ENCODE assay signal across 8 cellular contexts in the genomic region with DNA sequence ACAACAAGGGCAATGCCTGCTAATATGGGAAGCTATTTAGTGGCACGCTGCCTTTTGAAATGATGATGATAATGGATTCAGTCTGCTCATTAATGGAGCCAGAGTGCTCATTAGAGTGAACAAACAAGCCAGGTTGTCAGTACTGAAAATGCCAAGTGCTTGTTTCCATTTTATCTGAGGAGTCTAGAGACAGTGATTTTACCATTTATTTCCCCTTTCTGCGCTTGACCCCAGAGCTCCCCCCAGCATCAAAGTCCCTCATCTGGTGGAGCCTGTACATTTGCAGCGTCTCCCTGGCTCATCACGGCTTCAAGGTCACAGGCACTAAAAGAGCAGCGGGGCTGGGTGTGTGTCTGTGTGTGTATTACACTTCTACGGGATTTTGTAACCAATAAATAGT.
DNase-seq lines count a peak whose midpoint lies in the region; ATAC-seq and TF ChIP-seq lines count a peak whose summit lies in the region.

No MANE protein-coding gene starts in this region.

- H3K27me3 ChIP-seq in heart left ventricle (peaks cover 0 to 28% (median 11%) of the 10 kb centered on the region in 9 donors), lower lobe of right lung (ENCODE audit: low read depth) (peaks cover 19% of the 10 kb centered on the region), upper lobe of right lung (peaks cover 21% of the 10 kb centered on the region), body of pancreas (no peaks in the 10 kb centered on the region)

- no peak for TF ChIP-seq CTCF in heart left ventricle (IDR thresholded peaks at IDR 0.05)
- TF ChIP-seq CTCF in lower lobe of right lung (IDR thresholded peaks at IDR 0.05), result no peak
- TF ChIP-seq CTCF in upper lobe of right lung (IDR thresholded peaks at IDR 0.05), result no peak
- TF ChIP-seq CTCF in body of pancreas (IDR thresholded peaks at IDR 0.05), result no peak

- TF ChIP-seq POLR2A in heart left ventricle (IDR thresholded peaks at IDR 0.05), result no peak
- no peak for TF ChIP-seq POLR2A in body of pancreas (IDR thresholded peaks at IDR 0.05)

- peaks cover 48% of the 10 kb centered on the region for H3K27me3 Mint-ChIP-seq in activated naive CD8-positive, alpha-beta T cell treated with anti-CD3 and anti-CD28 coated beads, Interleukin-2, amount 10 ng/mL, durations not matched to agents 7 days and 5 days

- ATAC-seq in heart left ventricle, result peak in 1 of 4 donors; percentile 18
- ATAC-seq in left ventricle myocardium superior, result no peak
- no peak for ATAC-seq in activated naive CD8-positive, alpha-beta T cell treated with anti-CD3 and anti-CD28 coated beads, Interleukin-2, amount 10 ng/mL, durations not matched to agents 7 days and 5 days (ENCODE audit: low read depth)
- no peak for ATAC-seq in lower lobe of right lung
- no peak for ATAC-seq in upper lobe of right lung
- no peak for ATAC-seq in body of pancreas

- H3K9me3 Mint-ChIP-seq in activated naive CD8-positive, alpha-beta T cell treated with anti-CD3 and anti-CD28 coated beads, Interleukin-2, amount 10 ng/mL, durations not matched to agents 7 days and 5 days, result no peaks in the 10 kb centered on the region

- no peak overlapping the region for H3K27ac Mint-ChIP-seq in activated naive CD8-positive, alpha-beta T cell treated with anti-CD3 and anti-CD28 coated beads, Interleukin-2, amount 10 ng/mL, durations not matched to agents 7 days and 5 days

- H3K4me3 ChIP-seq in heart left ventricle (peak overlapping the region in 9 of 12 donors; percentile 35 to 55 (median 44)), lower lobe of right lung (peak overlapping the region; percentile 46), upper lobe of right lung (peak overlapping the region; percentile 29), body of pancreas (no peak overlapping the region)

- no peak for DNase-seq in heart left ventricle
- DNase-seq in left ventricle myocardium superior, result no peak
- DNase-seq in activated naive CD8-positive, alpha-beta T cell treated with anti-CD3 and anti-CD28 coated beads, Interleukin-2, amount 10 ng/mL, durations not matched to agents 7 days and 5 days, result no peak
- DNase-seq in lower lobe of right lung, result no peak
- DNase-seq in upper lobe of right lung, result no peak
- no peak for DNase-seq in stimulated activated CD4-positive, alpha-beta T cell treated with anti-CD3 and anti-CD28 coated beads, Interleukin-2, amount 100 ng/mL, for 24 hours
- DNase-seq in body of pancreas, result no peak
- no peak for DNase-seq in cerebellar nuclear complex (lab: John Stamatoyannopoulos, UW)

- WGBS in heart left ventricle, 4 donors, result 5 to 11% (median 5%) methylated on average over 6 of the region's 6 CpGs
- WGBS in body of pancreas, 2 donors, result 6 to 7% methylated on average over 6 of the region's 6 CpGs

- H3K4me3 Mint-ChIP-seq in activated naive CD8-positive, alpha-beta T cell treated with anti-CD3 and anti-CD28 coated beads, Interleukin-2, amount 10 ng/mL, durations not matched to agents 7 days and 5 days, result peak overlapping the region; percentile 38

- H3K27ac ChIP-seq in heart left ventricle, result no peak overlapping the region
- H3K27ac ChIP-seq in lower lobe of right lung, result no peak overlapping the region
- no peak overlapping the region for H3K27ac ChIP-seq in upper lobe of right lung
- H3K27ac ChIP-seq in body of pancreas, result no peak overlapping the region

- peaks cover 2% of the 10 kb centered on the region for H3K4me1 Mint-ChIP-seq in activated naive CD8-positive, alpha-beta T cell treated with anti-CD3 and anti-CD28 coated beads, Interleukin-2, amount 10 ng/mL, durations not matched to agents 7 days and 5 days

- H3K4me1 ChIP-seq in heart left ventricle (peaks cover 0 to 11% (median 0%) of the 10 kb centered on the region in 12 donors), lower lobe of right lung (no peaks in the 10 kb centered on the region), upper lobe of right lung (no peaks in the 10 kb centered on the region), body of pancreas (peaks cover 8% of the 10 kb centered on the region)

- intact Hi-C loops in heart left ventricle (cut with DNase I), result loop anchor here in 8 of 10 donors (2.0 to 10.0 kb wide), 3 partner anchors 609 to 612 kb away; no protein-coding TSS in a partner anchor
- intact Hi-C loops in left ventricle myocardium superior (cut with micrococcal nuclease), result no loop called here
- intact Hi-C loops in lower lobe of right lung (cut with DNase I), result no loop called here
- intact Hi-C loops in upper lobe of right lung (cut with DNase I), result no loop called here
- intact Hi-C loops in body of pancreas (cut with DNase I), result no loop called here

- no peaks in the 10 kb centered on the region for H3K36me3 Mint-ChIP-seq in activated naive CD8-positive, alpha-beta T cell treated with anti-CD3 and anti-CD28 coated beads, Interleukin-2, amount 10 ng/mL, durations not matched to agents 7 days and 5 days

- POLR2A ChIA-PET in activated naive CD8-positive, alpha-beta T cell treated with anti-CD3 and anti-CD28 coated beads, Interleukin-2, amount 10 ng/mL, durations not matched to agents 7 days and 5 days (lab: Charles Lee), result no interaction called here

- H3K36me3 ChIP-seq in heart left ventricle, result no peaks in the 10 kb centered on the region
- no peaks in the 10 kb centered on the region for H3K36me3 ChIP-seq in lower lobe of right lung
- H3K36me3 ChIP-seq in upper lobe of right lung, result no peaks in the 10 kb centered on the region
- no peaks in the 10 kb centered on the region for H3K36me3 ChIP-seq in body of pancreas (replicated peaks in 1 of 2; ENCODE audit: insufficient read depth in 1 of 2, low read depth in 2 of 2)

- H3K9me3 ChIP-seq in heart left ventricle (no peaks in the 10 kb centered on the region), lower lobe of right lung (no peaks in the 10 kb centered on the region), upper lobe of right lung (no peaks in the 10 kb centered on the region), body of pancreas (no peaks in the 10 kb centered on the region)

Comparison
In these comparisons a context has a peak if more than half of its experiments do, and no peak if none do; other contexts are left out.
1. intact Hi-C loops: an anchor here in heart left ventricle (2.0 to 10.0 kb wide); none called in left ventricle myocardium superior, lower lobe of right lung, upper lobe of right lung and body of pancreas.
2. H3K4me3 ChIP-seq: peak in heart left ventricle (9 of 12), lower lobe of right lung (single experiment) and upper lobe of right lung (single experiment); none in body of pancreas (0 of 2).